ENCODE assay signal across 8 cellular contexts in the genomic region with DNA sequence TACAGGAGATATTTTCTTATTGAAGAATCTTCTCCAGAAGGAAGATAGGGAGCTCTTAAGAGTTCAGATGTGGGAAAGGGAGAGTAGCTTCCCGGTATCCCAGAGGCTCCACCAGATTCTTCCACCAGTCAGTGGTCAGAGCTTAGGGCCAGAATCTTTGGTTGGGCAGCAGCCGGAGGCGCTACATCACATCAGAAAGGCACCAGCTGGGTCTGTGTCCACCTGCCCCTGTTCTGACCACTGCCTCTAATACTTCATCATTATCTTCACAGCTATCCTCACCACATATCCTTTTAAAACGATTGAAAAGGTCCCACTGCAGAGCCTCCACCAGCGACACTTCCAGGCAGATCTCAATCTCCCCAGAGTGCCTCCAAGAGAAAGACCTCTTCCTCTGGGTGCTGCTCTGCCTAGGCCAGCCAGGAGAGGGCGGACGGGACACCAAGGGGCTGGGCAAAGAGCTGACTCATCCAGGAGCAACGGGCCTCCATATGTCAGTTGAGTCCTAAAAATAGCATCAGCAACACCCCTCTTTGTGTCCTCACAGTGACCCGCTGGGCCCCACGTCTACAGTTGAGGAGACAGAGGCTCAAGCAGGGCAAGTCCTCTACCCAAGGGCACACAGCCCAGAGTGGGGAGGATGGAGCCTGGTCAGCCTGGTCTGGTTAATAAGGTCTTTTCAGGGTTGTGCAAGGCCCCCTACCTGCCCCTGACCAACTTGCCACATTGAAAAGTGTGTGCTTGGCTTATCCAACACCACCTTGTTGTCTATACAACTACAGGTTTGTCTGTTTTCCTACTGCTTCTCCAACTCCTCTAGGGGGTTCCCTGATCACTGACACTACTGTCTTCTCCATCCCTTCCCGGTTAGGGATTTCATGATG.
DNase-seq lines count a peak whose midpoint lies in the region; ATAC-seq and TF ChIP-seq lines count a peak whose summit lies in the region.

No MANE protein-coding gene starts in this region.

- no peak overlapping the region for H3K4me3 Mint-ChIP-seq in neural progenitor cell

- H3K4me1 ChIP-seq in neural progenitor cell, result peaks cover 5% of the 10 kb centered on the region

- H3K9me3 Mint-ChIP-seq in neural progenitor cell, result no peaks in the 10 kb centered on the region

- no peak overlapping the region for H2AFZ ChIP-seq in neural progenitor cell (replicated peaks)

- peaks cover 7% of the 10 kb centered on the region for H3K27me3 Mint-ChIP-seq in neural progenitor cell (ENCODE audit: insufficient read depth, low read depth)

- H3K36me3 Mint-ChIP-seq in neural progenitor cell, result peaks cover 19% of the 10 kb centered on the region

- H3K79me2 ChIP-seq in neural progenitor cell (ENCODE audit: low read depth), result no peaks in the 10 kb centered on the region

- H3K4me2 ChIP-seq in neural progenitor cell, result no peak overlapping the region

- H3K27me3 ChIP-seq in neural progenitor cell, result no peaks in the 10 kb centered on the region

- ATAC-seq in GM21360 (IDR thresholded peaks at IDR 0.05; ENCODE audit: unreplicated experiment) (no peak), HG03378 (IDR thresholded peaks at IDR 0.05; ENCODE audit: unreplicated experiment) (no peak)

- no peak overlapping the region for H3K27ac ChIP-seq in RWPE1
- no peak overlapping the region for H3K27ac ChIP-seq in neural progenitor cell

- no peaks in the 10 kb centered on the region for H3F3A ChIP-seq in neural progenitor cell (ENCODE audit: low read depth)

- H3K27ac Mint-ChIP-seq in neural progenitor cell, result no peak overlapping the region

- no peak overlapping the region for H3K9ac ChIP-seq in neural progenitor cell

- H3K4me1 Mint-ChIP-seq in neural progenitor cell, result peaks cover 17% of the 10 kb centered on the region

- H3K4me3 ChIP-seq in neural progenitor cell, result no peak overlapping the region

- CTCF ChIA-PET in RWPE1 (lab: Yijun Ruan, JAX), result interaction anchor here (0.5 to 1.7 kb wide), 4 partner anchors 82 to 383 kb away, joined by 3 to 7 read pairs (median 4); no protein-coding TSS in a partner anchor

- peaks cover 4% of the 10 kb centered on the region for H3K36me3 ChIP-seq in neural progenitor cell

- POLR2A ChIA-PET in RWPE1 (lab: Yijun Ruan, JAX; ENCODE audit: low non-redundant PET), result no interaction called here

- peaks cover 3% of the 10 kb centered on the region for H4K20me1 ChIP-seq in neural progenitor cell (ENCODE audit: low read depth)

- no peaks in the 10 kb centered on the region for H3K9me3 ChIP-seq in neural progenitor cell (ENCODE audit: low read depth)

- DNase-seq in activated T-cell treated with anti-CD3 and anti-CD28 coated beads for 24 hours (ENCODE audit: low read depth) (peak; percentile 9), HK-2 (ENCODE audit: unreplicated experiment) (peak; percentile 60), RWPE1 (ENCODE audit: low spot score) (peak; percentile 74), ecto neural progenitor cell (ENCODE audit: low spot score) (peak; percentile 74), neural progenitor cell (ENCODE audit: low spot score) (peak; percentile 75)
- DNase-seq in activated T-cell treated with anti-CD3 and anti-CD28 coated beads, Interleukin-2, amount 50 U/mL, for 1 hour, result no peak

- TF ChIP-seq CTCF in RWPE1 (conservative IDR thresholded peaks at IDR 0.05; ENCODE audit: low read depth) (no peak), neural progenitor cell (IDR thresholded peaks at IDR 0.05) (peak; percentile 69)
